ENCODE assay signal across 1 cellular context in the genomic region with DNA sequence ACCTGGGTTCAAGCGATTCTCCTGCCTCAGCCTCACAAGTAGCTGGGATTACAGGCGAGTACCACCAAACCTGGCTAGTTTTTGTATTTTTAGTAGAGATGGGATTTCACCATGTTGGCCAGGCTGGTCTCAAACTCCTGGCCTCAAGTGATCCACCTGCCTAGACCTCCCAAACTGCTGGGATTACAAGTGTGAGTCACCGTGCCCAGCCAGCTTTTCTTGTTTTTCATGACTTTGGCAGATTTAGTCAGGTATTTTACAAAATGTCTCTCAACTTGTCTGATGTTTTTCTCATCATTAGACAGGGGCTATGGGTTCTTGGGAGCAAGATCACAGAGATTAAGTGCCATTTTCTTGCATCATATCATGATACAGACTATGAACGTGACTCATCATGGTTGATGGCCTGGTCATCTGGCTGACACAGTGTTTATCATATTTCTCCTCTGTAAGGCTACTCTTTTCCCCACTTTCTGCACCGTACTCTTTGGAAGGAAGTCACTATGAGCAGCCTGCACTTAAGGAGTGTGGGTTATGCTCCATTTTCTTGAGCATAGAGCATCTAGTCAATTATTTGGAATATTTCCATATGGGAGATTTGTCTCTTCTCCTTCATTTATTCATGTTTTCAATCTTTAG.
TF ChIP-seq lines count a peak whose summit lies in the region.

No MANE protein-coding gene starts in this region.

TF ChIP-seq in K562, 482 proteins besides CTCF, POLR2A, EP300 and RAD21 (continued from another document and continues in another):
- TF ChIP-seq, protein P1, sequence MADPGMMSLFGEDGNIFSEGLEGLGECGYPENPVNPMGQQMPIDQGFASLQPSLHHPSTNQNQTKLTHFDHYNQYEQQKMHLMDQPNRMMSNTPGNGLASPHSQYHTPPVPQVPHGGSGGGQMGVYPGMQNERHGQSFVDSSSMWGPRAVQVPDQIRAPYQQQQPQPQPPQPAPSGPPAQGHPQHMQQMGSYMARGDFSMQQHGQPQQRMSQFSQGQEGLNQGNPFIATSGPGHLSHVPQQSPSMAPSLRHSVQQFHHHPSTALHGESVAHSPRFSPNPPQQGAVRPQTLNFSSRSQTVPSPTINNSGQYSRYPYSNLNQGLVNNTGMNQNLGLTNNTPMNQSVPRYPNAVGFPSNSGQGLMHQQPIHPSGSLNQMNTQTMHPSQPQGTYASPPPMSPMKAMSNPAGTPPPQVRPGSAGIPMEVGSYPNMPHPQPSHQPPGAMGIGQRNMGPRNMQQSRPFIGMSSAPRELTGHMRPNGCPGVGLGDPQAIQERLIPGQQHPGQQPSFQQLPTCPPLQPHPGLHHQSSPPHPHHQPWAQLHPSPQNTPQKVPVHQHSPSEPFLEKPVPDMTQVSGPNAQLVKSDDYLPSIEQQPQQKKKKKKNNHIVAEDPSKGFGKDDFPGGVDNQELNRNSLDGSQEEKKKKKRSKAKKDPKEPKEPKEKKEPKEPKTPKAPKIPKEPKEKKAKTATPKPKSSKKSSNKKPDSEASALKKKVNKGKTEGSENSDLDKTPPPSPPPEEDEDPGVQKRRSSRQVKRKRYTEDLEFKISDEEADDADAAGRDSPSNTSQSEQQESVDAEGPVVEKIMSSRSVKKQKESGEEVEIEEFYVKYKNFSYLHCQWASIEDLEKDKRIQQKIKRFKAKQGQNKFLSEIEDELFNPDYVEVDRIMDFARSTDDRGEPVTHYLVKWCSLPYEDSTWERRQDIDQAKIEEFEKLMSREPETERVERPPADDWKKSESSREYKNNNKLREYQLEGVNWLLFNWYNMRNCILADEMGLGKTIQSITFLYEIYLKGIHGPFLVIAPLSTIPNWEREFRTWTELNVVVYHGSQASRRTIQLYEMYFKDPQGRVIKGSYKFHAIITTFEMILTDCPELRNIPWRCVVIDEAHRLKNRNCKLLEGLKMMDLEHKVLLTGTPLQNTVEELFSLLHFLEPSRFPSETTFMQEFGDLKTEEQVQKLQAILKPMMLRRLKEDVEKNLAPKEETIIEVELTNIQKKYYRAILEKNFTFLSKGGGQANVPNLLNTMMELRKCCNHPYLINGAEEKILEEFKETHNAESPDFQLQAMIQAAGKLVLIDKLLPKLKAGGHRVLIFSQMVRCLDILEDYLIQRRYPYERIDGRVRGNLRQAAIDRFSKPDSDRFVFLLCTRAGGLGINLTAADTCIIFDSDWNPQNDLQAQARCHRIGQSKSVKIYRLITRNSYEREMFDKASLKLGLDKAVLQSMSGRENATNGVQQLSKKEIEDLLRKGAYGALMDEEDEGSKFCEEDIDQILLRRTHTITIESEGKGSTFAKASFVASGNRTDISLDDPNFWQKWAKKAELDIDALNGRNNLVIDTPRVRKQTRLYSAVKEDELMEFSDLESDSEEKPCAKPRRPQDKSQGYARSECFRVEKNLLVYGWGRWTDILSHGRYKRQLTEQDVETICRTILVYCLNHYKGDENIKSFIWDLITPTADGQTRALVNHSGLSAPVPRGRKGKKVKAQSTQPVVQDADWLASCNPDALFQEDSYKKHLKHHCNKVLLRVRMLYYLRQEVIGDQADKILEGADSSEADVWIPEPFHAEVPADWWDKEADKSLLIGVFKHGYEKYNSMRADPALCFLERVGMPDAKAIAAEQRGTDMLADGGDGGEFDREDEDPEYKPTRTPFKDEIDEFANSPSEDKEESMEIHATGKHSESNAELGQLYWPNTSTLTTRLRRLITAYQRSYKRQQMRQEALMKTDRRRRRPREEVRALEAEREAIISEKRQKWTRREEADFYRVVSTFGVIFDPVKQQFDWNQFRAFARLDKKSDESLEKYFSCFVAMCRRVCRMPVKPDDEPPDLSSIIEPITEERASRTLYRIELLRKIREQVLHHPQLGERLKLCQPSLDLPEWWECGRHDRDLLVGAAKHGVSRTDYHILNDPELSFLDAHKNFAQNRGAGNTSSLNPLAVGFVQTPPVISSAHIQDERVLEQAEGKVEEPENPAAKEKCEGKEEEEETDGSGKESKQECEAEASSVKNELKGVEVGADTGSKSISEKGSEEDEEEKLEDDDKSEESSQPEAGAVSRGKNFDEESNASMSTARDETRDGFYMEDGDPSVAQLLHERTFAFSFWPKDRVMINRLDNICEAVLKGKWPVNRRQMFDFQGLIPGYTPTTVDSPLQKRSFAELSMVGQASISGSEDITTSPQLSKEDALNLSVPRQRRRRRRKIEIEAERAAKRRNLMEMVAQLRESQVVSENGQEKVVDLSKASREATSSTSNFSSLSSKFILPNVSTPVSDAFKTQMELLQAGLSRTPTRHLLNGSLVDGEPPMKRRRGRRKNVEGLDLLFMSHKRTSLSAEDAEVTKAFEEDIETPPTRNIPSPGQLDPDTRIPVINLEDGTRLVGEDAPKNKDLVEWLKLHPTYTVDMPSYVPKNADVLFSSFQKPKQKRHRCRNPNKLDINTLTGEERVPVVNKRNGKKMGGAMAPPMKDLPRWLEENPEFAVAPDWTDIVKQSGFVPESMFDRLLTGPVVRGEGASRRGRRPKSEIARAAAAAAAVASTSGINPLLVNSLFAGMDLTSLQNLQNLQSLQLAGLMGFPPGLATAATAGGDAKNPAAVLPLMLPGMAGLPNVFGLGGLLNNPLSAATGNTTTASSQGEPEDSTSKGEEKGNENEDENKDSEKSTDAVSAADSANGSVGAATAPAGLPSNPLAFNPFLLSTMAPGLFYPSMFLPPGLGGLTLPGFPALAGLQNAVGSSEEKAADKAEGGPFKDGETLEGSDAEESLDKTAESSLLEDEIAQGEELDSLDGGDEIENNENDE (IDR thresholded peaks at IDR 0.05; ENCODE audit: low read depth, low read length), result no peak
- peak; percentile 90 for TF ChIP-seq GATA2 (CRISPR knock-in tag; IDR thresholded peaks at IDR 0.05)
- TF ChIP-seq HSF4 (CRISPR knock-in tag; IDR thresholded peaks at IDR 0.05; ENCODE audit: borderline replicate concordance), result no peak
- no peak for TF ChIP-seq IRF2 (CRISPR knock-in tag; IDR thresholded peaks at IDR 0.05)
- TF ChIP-seq, protein P2, sequence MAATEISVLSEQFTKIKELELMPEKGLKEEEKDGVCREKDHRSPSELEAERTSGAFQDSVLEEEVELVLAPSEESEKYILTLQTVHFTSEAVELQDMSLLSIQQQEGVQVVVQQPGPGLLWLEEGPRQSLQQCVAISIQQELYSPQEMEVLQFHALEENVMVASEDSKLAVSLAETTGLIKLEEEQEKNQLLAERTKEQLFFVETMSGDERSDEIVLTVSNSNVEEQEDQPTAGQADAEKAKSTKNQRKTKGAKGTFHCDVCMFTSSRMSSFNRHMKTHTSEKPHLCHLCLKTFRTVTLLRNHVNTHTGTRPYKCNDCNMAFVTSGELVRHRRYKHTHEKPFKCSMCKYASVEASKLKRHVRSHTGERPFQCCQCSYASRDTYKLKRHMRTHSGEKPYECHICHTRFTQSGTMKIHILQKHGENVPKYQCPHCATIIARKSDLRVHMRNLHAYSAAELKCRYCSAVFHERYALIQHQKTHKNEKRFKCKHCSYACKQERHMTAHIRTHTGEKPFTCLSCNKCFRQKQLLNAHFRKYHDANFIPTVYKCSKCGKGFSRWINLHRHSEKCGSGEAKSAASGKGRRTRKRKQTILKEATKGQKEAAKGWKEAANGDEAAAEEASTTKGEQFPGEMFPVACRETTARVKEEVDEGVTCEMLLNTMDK (IDR thresholded peaks at IDR 0.05; ENCODE audit: borderline replicate concordance, insufficient read depth, low read depth, low read length, poor library complexity, severe bottlenecking), result no peak
- TF ChIP-seq ZNF778 (CRISPR knock-in tag; IDR thresholded peaks at IDR 0.05), result no peak
- TF ChIP-seq ZNF217 (CRISPR knock-in tag; IDR thresholded peaks at IDR 0.05), result no peak
- TF ChIP-seq ZC3H4 (CRISPR knock-in tag; IDR thresholded peaks at IDR 0.05; ENCODE audit: borderline replicate concordance), result no peak
- TF ChIP-seq BMI1 (IDR thresholded peaks at IDR 0.05; ENCODE audit: low read length), result no peak
- no peak for TF ChIP-seq ATF1 (CRISPR knock-in tag; IDR thresholded peaks at IDR 0.05)
- peak; percentile 83 for TF ChIP-seq ATF1 (tag; IDR thresholded peaks at IDR 0.05)
- TF ChIP-seq ZNF140 (CRISPR knock-in tag; IDR thresholded peaks at IDR 0.05), result no peak
- 0 out of 2 replicates have a peak, but pooled peaks have one; percentile 35 for TF ChIP-seq ZKSCAN8 (CRISPR knock-in tag; IDR thresholded peaks at IDR 0.05)
- no peak; the same call in 1 of the 2 replicates for TF ChIP-seq KLF10 (CRISPR knock-in tag; IDR thresholded peaks at IDR 0.05)
- TF ChIP-seq, protein P3, sequence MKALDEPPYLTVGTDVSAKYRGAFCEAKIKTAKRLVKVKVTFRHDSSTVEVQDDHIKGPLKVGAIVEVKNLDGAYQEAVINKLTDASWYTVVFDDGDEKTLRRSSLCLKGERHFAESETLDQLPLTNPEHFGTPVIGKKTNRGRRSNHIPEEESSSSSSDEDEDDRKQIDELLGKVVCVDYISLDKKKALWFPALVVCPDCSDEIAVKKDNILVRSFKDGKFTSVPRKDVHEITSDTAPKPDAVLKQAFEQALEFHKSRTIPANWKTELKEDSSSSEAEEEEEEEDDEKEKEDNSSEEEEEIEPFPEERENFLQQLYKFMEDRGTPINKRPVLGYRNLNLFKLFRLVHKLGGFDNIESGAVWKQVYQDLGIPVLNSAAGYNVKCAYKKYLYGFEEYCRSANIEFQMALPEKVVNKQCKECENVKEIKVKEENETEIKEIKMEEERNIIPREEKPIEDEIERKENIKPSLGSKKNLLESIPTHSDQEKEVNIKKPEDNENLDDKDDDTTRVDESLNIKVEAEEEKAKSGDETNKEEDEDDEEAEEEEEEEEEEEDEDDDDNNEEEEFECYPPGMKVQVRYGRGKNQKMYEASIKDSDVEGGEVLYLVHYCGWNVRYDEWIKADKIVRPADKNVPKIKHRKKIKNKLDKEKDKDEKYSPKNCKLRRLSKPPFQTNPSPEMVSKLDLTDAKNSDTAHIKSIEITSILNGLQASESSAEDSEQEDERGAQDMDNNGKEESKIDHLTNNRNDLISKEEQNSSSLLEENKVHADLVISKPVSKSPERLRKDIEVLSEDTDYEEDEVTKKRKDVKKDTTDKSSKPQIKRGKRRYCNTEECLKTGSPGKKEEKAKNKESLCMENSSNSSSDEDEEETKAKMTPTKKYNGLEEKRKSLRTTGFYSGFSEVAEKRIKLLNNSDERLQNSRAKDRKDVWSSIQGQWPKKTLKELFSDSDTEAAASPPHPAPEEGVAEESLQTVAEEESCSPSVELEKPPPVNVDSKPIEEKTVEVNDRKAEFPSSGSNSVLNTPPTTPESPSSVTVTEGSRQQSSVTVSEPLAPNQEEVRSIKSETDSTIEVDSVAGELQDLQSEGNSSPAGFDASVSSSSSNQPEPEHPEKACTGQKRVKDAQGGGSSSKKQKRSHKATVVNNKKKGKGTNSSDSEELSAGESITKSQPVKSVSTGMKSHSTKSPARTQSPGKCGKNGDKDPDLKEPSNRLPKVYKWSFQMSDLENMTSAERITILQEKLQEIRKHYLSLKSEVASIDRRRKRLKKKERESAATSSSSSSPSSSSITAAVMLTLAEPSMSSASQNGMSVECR (CRISPR knock-in tag; IDR thresholded peaks at IDR 0.05), result no peak
- TF ChIP-seq ZNF76 (CRISPR knock-in tag; IDR thresholded peaks at IDR 0.05; ENCODE audit: borderline replicate concordance), result no peak
- TF ChIP-seq POLR2H (tag; IDR thresholded peaks at IDR 0.05; ENCODE audit: low read depth), result no peak
- no peak for TF ChIP-seq HIVEP1 (CRISPR knock-in tag; IDR thresholded peaks at IDR 0.05)
- TF ChIP-seq FOXA3 (CRISPR knock-in tag; conservative IDR thresholded peaks at IDR 0.05 in 1 of 2, IDR thresholded peaks at IDR 0.05 in 1 of 2), result no peak
- TF ChIP-seq, protein P4, sequence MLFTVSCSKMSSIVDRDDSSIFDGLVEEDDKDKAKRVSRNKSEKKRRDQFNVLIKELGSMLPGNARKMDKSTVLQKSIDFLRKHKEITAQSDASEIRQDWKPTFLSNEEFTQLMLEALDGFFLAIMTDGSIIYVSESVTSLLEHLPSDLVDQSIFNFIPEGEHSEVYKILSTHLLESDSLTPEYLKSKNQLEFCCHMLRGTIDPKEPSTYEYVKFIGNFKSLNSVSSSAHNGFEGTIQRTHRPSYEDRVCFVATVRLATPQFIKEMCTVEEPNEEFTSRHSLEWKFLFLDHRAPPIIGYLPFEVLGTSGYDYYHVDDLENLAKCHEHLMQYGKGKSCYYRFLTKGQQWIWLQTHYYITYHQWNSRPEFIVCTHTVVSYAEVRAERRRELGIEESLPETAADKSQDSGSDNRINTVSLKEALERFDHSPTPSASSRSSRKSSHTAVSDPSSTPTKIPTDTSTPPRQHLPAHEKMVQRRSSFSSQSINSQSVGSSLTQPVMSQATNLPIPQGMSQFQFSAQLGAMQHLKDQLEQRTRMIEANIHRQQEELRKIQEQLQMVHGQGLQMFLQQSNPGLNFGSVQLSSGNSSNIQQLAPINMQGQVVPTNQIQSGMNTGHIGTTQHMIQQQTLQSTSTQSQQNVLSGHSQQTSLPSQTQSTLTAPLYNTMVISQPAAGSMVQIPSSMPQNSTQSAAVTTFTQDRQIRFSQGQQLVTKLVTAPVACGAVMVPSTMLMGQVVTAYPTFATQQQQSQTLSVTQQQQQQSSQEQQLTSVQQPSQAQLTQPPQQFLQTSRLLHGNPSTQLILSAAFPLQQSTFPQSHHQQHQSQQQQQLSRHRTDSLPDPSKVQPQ (CRISPR knock-in tag; IDR thresholded peaks at IDR 0.05; ENCODE audit: borderline replicate concordance), result no peak
- TF ChIP-seq, protein P5, sequence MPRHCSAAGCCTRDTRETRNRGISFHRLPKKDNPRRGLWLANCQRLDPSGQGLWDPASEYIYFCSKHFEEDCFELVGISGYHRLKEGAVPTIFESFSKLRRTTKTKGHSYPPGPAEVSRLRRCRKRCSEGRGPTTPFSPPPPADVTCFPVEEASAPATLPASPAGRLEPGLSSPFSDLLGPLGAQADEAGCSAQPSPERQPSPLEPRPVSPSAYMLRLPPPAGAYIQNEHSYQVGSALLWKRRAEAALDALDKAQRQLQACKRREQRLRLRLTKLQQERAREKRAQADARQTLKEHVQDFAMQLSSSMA (CRISPR knock-in tag; IDR thresholded peaks at IDR 0.05), result no peak
- TF ChIP-seq MCM3 (IDR thresholded peaks at IDR 0.05), result no peak
- peak; percentile 28; the same call in 1 of the 2 replicates for TF ChIP-seq CBFA2T2 (conservative IDR thresholded peaks at IDR 0.05)
- TF ChIP-seq, protein P6, sequence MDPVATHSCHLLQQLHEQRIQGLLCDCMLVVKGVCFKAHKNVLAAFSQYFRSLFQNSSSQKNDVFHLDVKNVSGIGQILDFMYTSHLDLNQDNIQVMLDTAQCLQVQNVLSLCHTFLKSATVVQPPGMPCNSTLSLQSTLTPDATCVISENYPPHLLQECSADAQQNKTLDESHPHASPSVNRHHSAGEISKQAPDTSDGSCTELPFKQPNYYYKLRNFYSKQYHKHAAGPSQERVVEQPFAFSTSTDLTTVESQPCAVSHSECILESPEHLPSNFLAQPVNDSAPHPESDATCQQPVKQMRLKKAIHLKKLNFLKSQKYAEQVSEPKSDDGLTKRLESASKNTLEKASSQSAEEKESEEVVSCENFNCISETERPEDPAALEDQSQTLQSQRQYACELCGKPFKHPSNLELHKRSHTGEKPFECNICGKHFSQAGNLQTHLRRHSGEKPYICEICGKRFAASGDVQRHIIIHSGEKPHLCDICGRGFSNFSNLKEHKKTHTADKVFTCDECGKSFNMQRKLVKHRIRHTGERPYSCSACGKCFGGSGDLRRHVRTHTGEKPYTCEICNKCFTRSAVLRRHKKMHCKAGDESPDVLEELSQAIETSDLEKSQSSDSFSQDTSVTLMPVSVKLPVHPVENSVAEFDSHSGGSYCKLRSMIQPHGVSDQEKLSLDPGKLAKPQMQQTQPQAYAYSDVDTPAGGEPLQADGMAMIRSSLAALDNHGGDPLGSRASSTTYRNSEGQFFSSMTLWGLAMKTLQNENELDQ (CRISPR knock-in tag; IDR thresholded peaks at IDR 0.05; ENCODE audit: borderline replicate concordance), result no peak
- no peak for TF ChIP-seq EGR1 (conservative IDR thresholded peaks at IDR 0.05)
- TF ChIP-seq, protein P7, sequence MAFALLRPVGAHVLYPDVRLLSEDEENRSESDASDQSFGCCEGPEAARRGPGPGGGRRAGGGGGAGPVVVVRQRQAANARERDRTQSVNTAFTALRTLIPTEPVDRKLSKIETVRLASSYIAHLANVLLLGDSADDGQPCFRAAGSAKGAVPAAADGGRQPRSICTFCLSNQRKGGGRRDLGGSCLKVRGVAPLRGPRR (CRISPR knock-in tag; IDR thresholded peaks at IDR 0.05), result peak; percentile 45; the same call in 1 of the 2 replicates
- no peak for TF ChIP-seq BRF1 (IDR thresholded peaks at IDR 0.05; ENCODE audit: borderline replicate concordance, extremely low read depth, insufficient read length)
